ENCODE assay signal across 8 cellular contexts in genomic region chr1:59146651-59147358, GRCh38.
DNase-seq lines count a peak whose midpoint lies in the region; ATAC-seq and TF ChIP-seq lines count a peak whose summit lies in the region.

No MANE protein-coding gene starts in this region.

- TF ChIP-seq CTCF in foreskin fibroblast (IDR thresholded peaks at IDR 0.05; ENCODE audit: low read depth, low read length) (peak; percentile 6), neural progenitor cell (IDR thresholded peaks at IDR 0.05) (peak; percentile 42), type B pancreatic cell (conservative IDR thresholded peaks at IDR 0.05) (peak; percentile 51)

- H3K27ac ChIP-seq in neural progenitor cell (no peak overlapping the region), Karpas-422 (ENCODE audit: low read length) (no peak overlapping the region)

- H3K9me3 ChIP-seq in neural progenitor cell (ENCODE audit: low read depth) = no peaks in the 10 kb centered on the region
- no peaks in the 10 kb centered on the region for H3K9me3 ChIP-seq in Karpas-422 (ENCODE audit: low read length)

- ATAC-seq in GM21529 (IDR thresholded peaks at IDR 0.05; ENCODE audit: unreplicated experiment) = peak; percentile 62

- H3K36me3 Mint-ChIP-seq in neural progenitor cell = no peaks in the 10 kb centered on the region
- H3K36me3 Mint-ChIP-seq in type B pancreatic cell = no peaks in the 10 kb centered on the region

- peaks cover 9% of the 10 kb centered on the region for H3K4me1 ChIP-seq in neural progenitor cell
- no peaks in the 10 kb centered on the region for H3K4me1 ChIP-seq in Karpas-422 (ENCODE audit: low read length)

- DNase-seq in Caki2 (ENCODE audit: low read depth) = peak; percentile 88
- DNase-seq in LHCN-M2 (ENCODE audit: low read depth) = peak; percentile 69
- DNase-seq in activated T-helper 1 cell treated with Interleukin-2 at 50 U/mL for 16 hours (ENCODE audit: low read depth) = peak; percentile 24
- peak in 1 of 2 donors; percentile 56 for DNase-seq in foreskin fibroblast
- DNase-seq in neural progenitor cell (ENCODE audit: low spot score) = peak; percentile 66
- DNase-seq in type B pancreatic cell (ENCODE audit: extremely low spot score, unreplicated experiment) = no peak
- DNase-seq in Karpas-422 = no peak

- H3K36me3 ChIP-seq in neural progenitor cell (no peaks in the 10 kb centered on the region), Karpas-422 (ENCODE audit: insufficient read depth, low read length) (no peaks in the 10 kb centered on the region)

- H3K9me3 Mint-ChIP-seq in neural progenitor cell (no peaks in the 10 kb centered on the region), type B pancreatic cell (no peaks in the 10 kb centered on the region)

- H3K4me3 Mint-ChIP-seq in neural progenitor cell = peak overlapping the region; percentile 80
- peak overlapping the region; percentile 87 for H3K4me3 Mint-ChIP-seq in type B pancreatic cell

- H3K9me2 ChIP-seq in Karpas-422 (replicated peaks; ENCODE audit: insufficient read depth, low read length) = no peaks in the 10 kb centered on the region

- H3K79me2 ChIP-seq in neural progenitor cell (ENCODE audit: low read depth) (no peaks in the 10 kb centered on the region), Karpas-422 (ENCODE audit: low read length) (no peaks in the 10 kb centered on the region)

- peak overlapping the region; percentile 33 for H3K27ac Mint-ChIP-seq in neural progenitor cell
- no peak overlapping the region for H3K27ac Mint-ChIP-seq in type B pancreatic cell

- H3K27me3 Mint-ChIP-seq in neural progenitor cell (ENCODE audit: insufficient read depth, low read depth) (peaks cover 8% of the 10 kb centered on the region), type B pancreatic cell (peaks cover 17% of the 10 kb centered on the region)

- H3K9ac ChIP-seq in neural progenitor cell (no peak overlapping the region), Karpas-422 (ENCODE audit: low read length) (no peak overlapping the region)

- in situ Hi-C loops in Caki2 (cut with HindIII; ENCODE audit: low pct_unique_long_range_greater_than_20kb, low sequenced_read_pairs) = loop anchor here (10.0 kb wide), 1 partner anchor 322 kb away; no protein-coding TSS in a partner anchor

- H2AFZ ChIP-seq in neural progenitor cell (replicated peaks) (peak overlapping the region; percentile 94), Karpas-422 (ENCODE audit: low read length) (no peak overlapping the region)

- H4K20me1 ChIP-seq in neural progenitor cell (ENCODE audit: low read depth) = no peaks in the 10 kb centered on the region
- H4K20me1 ChIP-seq in Karpas-422 (ENCODE audit: insufficient read depth, low read depth, low read length) = no peaks in the 10 kb centered on the region

- H3K4me2 ChIP-seq in neural progenitor cell (peak overlapping the region; percentile 82), Karpas-422 (ENCODE audit: low read depth, low read length, poor library complexity, severe bottlenecking) (no peak overlapping the region)

- H3F3A ChIP-seq in neural progenitor cell (ENCODE audit: low read depth) = peaks cover 14% of the 10 kb centered on the region

- peaks cover 25% of the 10 kb centered on the region for H3K27me3 ChIP-seq in neural progenitor cell
- no peaks in the 10 kb centered on the region for H3K27me3 ChIP-seq in Karpas-422 (ENCODE audit: low read length)

- peak overlapping the region; percentile 48 to 54 for H3K4me3 ChIP-seq in foreskin fibroblast (ENCODE audit: low read depth in 1 of 2, low read length in 2 of 2)
- peak overlapping the region; percentile 46 for H3K4me3 ChIP-seq in neural progenitor cell
- no peak overlapping the region for H3K4me3 ChIP-seq in Karpas-422 (ENCODE audit: low read length)

- H3K4me1 Mint-ChIP-seq in neural progenitor cell (peaks cover 34% of the 10 kb centered on the region), type B pancreatic cell (ENCODE audit: unreplicated experiment) (peaks cover 56% of the 10 kb centered on the region)

Comparison
In these comparisons a context has a peak if more than half of its experiments do, and no peak if none do; other contexts are left out.
1. DNase-seq: peak in Caki2 (single experiment), LHCN-M2 (single experiment), activated T-helper 1 cell treated with Interleukin-2 at 50 U/mL for 16 hours (single experiment) and neural progenitor cell (single experiment); none in type B pancreatic cell (single experiment) and Karpas-422 (single experiment).
2. Peak in every context shown above with its lines, with median percentiles within 50 percentile points of each other: CTCF ChIP-seq.